In genomic region chr18:55446996-55447671, GRCh38 we compare ENCODE assay signal across 23 cellular contexts.
"Had no signal": no experiment of that assay in that cellular context is flagged by ENCODE, and none has a peak within 500 bp of the region (broad histone marks: within the 10 kb centered on the region; RNA-seq: fewer than 3 reads in every experiment).

No MANE protein-coding gene starts in this region.

- H3K27ac ChIP-seq: esophagus squamous epithelium, gastroesophageal sphincter, left lung, lower lobe of right lung, pancreas, tibial nerve, upper lobe of right lung, vagina had no signal

- ATAC-seq: effector memory CD8-positive, alpha-beta T cell; gastroesophageal sphincter; left lung; lower lobe of right lung; pancreas; right cardiac atrium; upper lobe of right lung had no signal

- H3K9me3 ChIP-seq: pancreas, upper lobe of right lung, vagina had no signal

- H3K27ac Mint-ChIP-seq: dendritic cell treated with granulocyte-macrophage colony-stimulating factor and Interleukin-4, amounts not matched to agents 40 ng/mL and 50 ng/mL, for 4 days; effector memory CD8-positive, alpha-beta T cell; immature natural killer cell; memory B cell; nephron; progenitor cell of endocrine pancreas; stimulated activated naive CD8-positive, alpha-beta T cell treated with anti-CD3 and anti-CD28 coated beads, Interleukin-15, Interleukin-2, amounts not matched to agents 100 ng/mL and 50 ng/mL, for 24 hours had no signal

- H3K4me3 ChIP-seq: esophagus squamous epithelium, gastroesophageal sphincter, left lung, lower lobe of right lung, pancreas, tibial nerve, upper lobe of right lung, vagina had no signal

- H3K9me3 Mint-ChIP-seq: effector memory CD8-positive, alpha-beta T cell; immature natural killer cell had no signal

- H3K4me1 ChIP-seq: left lung, pancreas, tibial nerve, upper lobe of right lung had no signal

- H3K4me3 Mint-ChIP-seq: dendritic cell treated with granulocyte-macrophage colony-stimulating factor and Interleukin-4, amounts not matched to agents 40 ng/mL and 50 ng/mL, for 4 days; effector memory CD8-positive, alpha-beta T cell; immature natural killer cell; memory B cell; nephron; stimulated activated naive CD8-positive, alpha-beta T cell treated with anti-CD3 and anti-CD28 coated beads, Interleukin-15, Interleukin-2, amounts not matched to agents 100 ng/mL and 50 ng/mL, for 24 hours had no signal

- H3K36me3 ChIP-seq: esophagus squamous epithelium, gastroesophageal sphincter, left lung, lower lobe of right lung, pancreas, tibial nerve, upper lobe of right lung, vagina had no signal

- DNase-seq: effector memory CD8-positive, alpha-beta T cell; esophagus squamous epithelium; foreskin fibroblast; glutamatergic neuron; immature natural killer cell; left lung; lower lobe of right lung; midbrain; occipital lobe; pancreas; small intestine; stimulated activated CD4-positive, alpha-beta T cell treated with anti-CD3 and anti-CD28 coated beads, Interleukin-12 subunit alpha, Interleukin-12 subunit beta, amount 100 ng/mL, for 4 hours; stimulated activated CD4-positive, alpha-beta T cell treated with anti-CD3 and anti-CD28 coated beads, Interleukin-2, amount 100 ng/mL, for 48 hours; upper lobe of right lung had no signal

- H3K27me3 Mint-ChIP-seq: dendritic cell treated with granulocyte-macrophage colony-stimulating factor and Interleukin-4, amounts not matched to agents 40 ng/mL and 50 ng/mL, for 4 days; effector memory CD8-positive, alpha-beta T cell; progenitor cell of endocrine pancreas had no signal

- H3K4me1 Mint-ChIP-seq: immature natural killer cell had no signal

- H3K27me3 ChIP-seq: esophagus squamous epithelium, gastroesophageal sphincter, left lung, pancreas, tibial nerve, upper lobe of right lung, vagina had no signal
